Comparison of ENCODE assay signal across 9 cellular contexts in genomic region chr9:120867676-120868338, GRCh38. TPM values are rescaled to one million over a fixed set of nuclear protein-coding genes. Genes with fewer than 3 reads are reported as not detected.
DNase-seq lines count a peak whose midpoint lies in the region; ATAC-seq and TF ChIP-seq lines count a peak whose summit lies in the region.
"Had no signal": no experiment of that assay in that cellular context is flagged by ENCODE, and none has a peak within 500 bp of the region (broad histone marks: within the 10 kb centered on the region; RNA-seq: fewer than 3 reads in every experiment).

No MANE protein-coding gene starts in this region.

- peak overlapping the region; percentile 89 for H3K4me3 Mint-ChIP-seq in activated T-helper 17 cell treated with anti-CD3 and anti-CD28 coated beads, Interleukin-2, amount 50 U/mL, for 72 hours
- H3K4me3 Mint-ChIP-seq in stimulated activated effector memory CD8-positive, alpha-beta T cell treated with anti-CD3 and anti-CD28 coated beads, Interleukin-12 subunit alpha, Interleukin-12 subunit beta, amount 100 ng/mL, for 72 hours = peak overlapping the region; percentile 81

- no peak for TF ChIP-seq CTCF in HL-60 (IDR thresholded peaks at IDR 0.05; ENCODE audit: insufficient read depth, low read length)

- H3K27ac Mint-ChIP-seq in activated T-helper 17 cell treated with anti-CD3 and anti-CD28 coated beads, Interleukin-2, amount 50 U/mL, for 72 hours = peak overlapping the region; percentile 58
- peak overlapping the region; percentile 84 for H3K27ac Mint-ChIP-seq in stimulated activated effector memory CD8-positive, alpha-beta T cell treated with anti-CD3 and anti-CD28 coated beads, Interleukin-12 subunit alpha, Interleukin-12 subunit beta, amount 100 ng/mL, for 72 hours

- POLR2A ChIA-PET in HEK293T (lab: Yijun Ruan, JAX) = interaction anchor here (0.7 to 3.4 kb wide), 3 partner anchors 8 to 74 kb away, joined by 3 to 15 read pairs (median 3); partner anchors contain the start of gene FBXW2

- H3K9me3 Mint-ChIP-seq in activated T-helper 17 cell treated with anti-CD3 and anti-CD28 coated beads, Interleukin-2, amount 50 U/mL, for 72 hours = no peaks in the 10 kb centered on the region
- no peaks in the 10 kb centered on the region for H3K9me3 Mint-ChIP-seq in stimulated activated effector memory CD8-positive, alpha-beta T cell treated with anti-CD3 and anti-CD28 coated beads, Interleukin-12 subunit alpha, Interleukin-12 subunit beta, amount 100 ng/mL, for 72 hours

- peaks cover 87% of the 10 kb centered on the region for H3K36me3 Mint-ChIP-seq in activated T-helper 17 cell treated with anti-CD3 and anti-CD28 coated beads, Interleukin-2, amount 50 U/mL, for 72 hours (ENCODE audit: low read depth)
- peaks cover 86% of the 10 kb centered on the region for H3K36me3 Mint-ChIP-seq in stimulated activated effector memory CD8-positive, alpha-beta T cell treated with anti-CD3 and anti-CD28 coated beads, Interleukin-12 subunit alpha, Interleukin-12 subunit beta, amount 100 ng/mL, for 72 hours

- H3K36me3 ChIP-seq in iPS-18a (ENCODE audit: control insufficient read depth, low read depth, low read length) = no peaks in the 10 kb centered on the region

- H3K9ac ChIP-seq in iPS-18a (ENCODE audit: low read length) = no peak overlapping the region

- H3K4me3 ChIP-seq in HL-60 (replicated peaks; ENCODE audit: insufficient read depth, low read length) (no peak overlapping the region; the same call in 1 of the 2 replicates), iPS-18a (ENCODE audit: low read length) (peak overlapping the region; percentile 43)

- H3K9me3 ChIP-seq in iPS-18a (ENCODE audit: control insufficient read depth, low read depth, low read length) = no peaks in the 10 kb centered on the region

- CTCF ChIA-PET in HEK293T (lab: Yijun Ruan, JAX) = no interaction called here

- ATAC-seq in activated T-helper 17 cell treated with anti-CD3 and anti-CD28 coated beads, Interleukin-2, amount 50 U/mL, for 72 hours (replicated peaks) = no peak
- ATAC-seq in stimulated activated effector memory CD8-positive, alpha-beta T cell treated with anti-CD3 and anti-CD28 coated beads, Interleukin-12 subunit alpha, Interleukin-12 subunit beta, amount 100 ng/mL, for 72 hours = no peak
- ATAC-seq in HG03196 (IDR thresholded peaks at IDR 0.05; ENCODE audit: unreplicated experiment) = no peak

- no peaks in the 10 kb centered on the region for H3K27me3 ChIP-seq in HL-60 (ENCODE audit: insufficient read depth, poor library complexity, severe bottlenecking)
- H3K27me3 ChIP-seq in iPS-18a (ENCODE audit: control insufficient read depth, insufficient read depth, low read length) = no peaks in the 10 kb centered on the region

- peaks cover 6% of the 10 kb centered on the region for H3K4me1 Mint-ChIP-seq in activated T-helper 17 cell treated with anti-CD3 and anti-CD28 coated beads, Interleukin-2, amount 50 U/mL, for 72 hours
- peaks cover 30% of the 10 kb centered on the region for H3K4me1 Mint-ChIP-seq in stimulated activated effector memory CD8-positive, alpha-beta T cell treated with anti-CD3 and anti-CD28 coated beads, Interleukin-12 subunit alpha, Interleukin-12 subunit beta, amount 100 ng/mL, for 72 hours

- DNase-seq in HL-60 (ENCODE audit: low read depth in 1 of 2, low spot score in 1 of 2) (no peak), HEK293T (ENCODE audit: extremely low spot score) (no peak)
- DNase-seq in stimulated activated effector memory CD8-positive, alpha-beta T cell treated with anti-CD3 and anti-CD28 coated beads, Interleukin-12 subunit alpha, Interleukin-12 subunit beta, amount 100 ng/mL, for 72 hours (ENCODE audit: low spot score in 2 of 2) = no peak
- DNase-seq in central memory CD4-positive, alpha-beta T cell = no peak
- DNase-seq in activated CD4-positive, alpha-beta T cell treated with anti-CD3 and anti-CD28 coated beads for 4 hours = no peak
- DNase-seq: NCI-H1092 had no signal

- peaks cover 12% of the 10 kb centered on the region for H3K4me1 ChIP-seq in iPS-18a (ENCODE audit: control insufficient read depth, low read depth, low read length)

- no peaks in the 10 kb centered on the region for H3K27me3 Mint-ChIP-seq in activated T-helper 17 cell treated with anti-CD3 and anti-CD28 coated beads, Interleukin-2, amount 50 U/mL, for 72 hours

- H3K27ac ChIP-seq in HL-60 (replicated peaks) (peak overlapping the region; percentile 56; the same call in 1 of the 2 replicates), iPS-18a (ENCODE audit: low read length) (no peak overlapping the region)

TF ChIP-seq in HEK293T, 16 proteins besides CTCF, POLR2A, EP300 and RAD21:
- TF ChIP-seq CTBP1 (IDR thresholded peaks at IDR 0.05; ENCODE audit: borderline replicate concordance) = no peak
- no peak for TF ChIP-seq FOXA1 (IDR thresholded peaks at IDR 0.05)
- no peak for TF ChIP-seq SP1 (IDR thresholded peaks at IDR 0.05)
- TF ChIP-seq FOXM1 (IDR thresholded peaks at IDR 0.05; ENCODE audit: borderline replicate concordance) = no peak
- TF ChIP-seq SUZ12 (IDR thresholded peaks at IDR 0.05) = no peak
- no peak for TF ChIP-seq NFRKB (IDR thresholded peaks at IDR 0.05)
- no peak for TF ChIP-seq TARDBP (IDR thresholded peaks at IDR 0.05)
- TF ChIP-seq HDGF (IDR thresholded peaks at IDR 0.05; ENCODE audit: borderline replicate concordance) = no peak
- TF ChIP-seq L3MBTL2 (conservative IDR thresholded peaks at IDR 0.05) = no peak
- no peak for TF ChIP-seq BHLHE40 (IDR thresholded peaks at IDR 0.05; ENCODE audit: borderline replicate concordance)
- TF ChIP-seq ELF4 (IDR thresholded peaks at IDR 0.05) = no peak

RNA-seq across cellular contexts. Expression of gene PHF19, which starts 9.2 kb away (rescaled TPM):
- total RNA-seq in activated T-helper 17 cell treated with anti-CD3 and anti-CD28 coated beads, Interleukin-2, amount 50 U/mL, for 72 hours = 100 to 1,000 TPM; 236 to 258 TPM

RNA-seq across cellular contexts. Expression of gene PSMD5, which starts 25.1 kb away (rescaled TPM):
- total RNA-seq in activated T-helper 17 cell treated with anti-CD3 and anti-CD28 coated beads, Interleukin-2, amount 50 U/mL, for 72 hours = 10 to 100 TPM; 60.2 to 62.8 TPM

RNA-seq across cellular contexts. Expression of gene TRAF1, which starts 58.8 kb away (rescaled TPM):
- 100 to 1,000 TPM in 1 of 2 donors, 10 to 100 TPM in 1; 71.4 to 164 TPM for total RNA-seq in activated T-helper 17 cell treated with anti-CD3 and anti-CD28 coated beads, Interleukin-2, amount 50 U/mL, for 72 hours
